Comparison of ENCODE assay signal across 8 cellular contexts in genomic region chr7:20786779-20787651, GRCh38. TPM values are rescaled to one million over a fixed set of nuclear protein-coding genes. Genes with fewer than 3 reads are reported as not detected.
DNase-seq lines count a peak whose midpoint lies in the region; ATAC-seq and TF ChIP-seq lines count a peak whose summit lies in the region.

Gene SP8, minus strand, starts transcription at chr7:20786886. Its CDS starts 88 bp downstream, at chr7:20786798.

- peaks cover 67% of the 10 kb centered on the region for H3K27me3 Mint-ChIP-seq in activated naive CD4-positive, alpha-beta T cell treated with anti-CD3 and anti-CD28 coated beads, Interleukin-2, amount 50 U/mL, for 24 hours
- H3K27me3 Mint-ChIP-seq in activated naive CD8-positive, alpha-beta T cell treated with anti-CD3 and anti-CD28 coated beads, Interleukin-2, amount 50 U/mL, for 24 hours = peaks cover 80% of the 10 kb centered on the region
- peaks cover 91% of the 10 kb centered on the region for H3K27me3 Mint-ChIP-seq in type B pancreatic cell

- peak within 1 kb of the TSS; percentile 76 for H3K4me3 Mint-ChIP-seq in activated naive CD4-positive, alpha-beta T cell treated with anti-CD3 and anti-CD28 coated beads, Interleukin-2, amount 50 U/mL, for 24 hours
- H3K4me3 Mint-ChIP-seq in activated naive CD8-positive, alpha-beta T cell treated with anti-CD3 and anti-CD28 coated beads, Interleukin-2, amount 50 U/mL, for 24 hours = peak within 1 kb of the TSS; percentile 69
- H3K4me3 Mint-ChIP-seq in type B pancreatic cell = peak within 1 kb of the TSS; percentile 90

- no peak for DNase-seq in activated naive CD4-positive, alpha-beta T cell treated with Interleukin-2 at 50 U/mL for 16 hours
- DNase-seq in NCI-H2171 treated with DMSO at 0.1 percent for 48 hours (lab: John Stamatoyannopoulos, UW) (peak; percentile 21), iPS-NIHi11 (ENCODE audit: low spot score) (peak; percentile 74), type B pancreatic cell (ENCODE audit: extremely low spot score, unreplicated experiment) (peak; percentile 76), occipital lobe (lab: John Stamatoyannopoulos, UW) (no peak)
- peak; percentile 17 for DNase-seq in activated naive CD8-positive, alpha-beta T cell treated with anti-CD3 and anti-CD28 coated beads, Interleukin-2, amount 50 U/mL, for 24 hours

- H3K4me1 Mint-ChIP-seq in activated naive CD4-positive, alpha-beta T cell treated with anti-CD3 and anti-CD28 coated beads, Interleukin-2, amount 50 U/mL, for 24 hours = peaks cover 25% of the 10 kb centered on the region
- peaks cover 20% of the 10 kb centered on the region for H3K4me1 Mint-ChIP-seq in activated naive CD8-positive, alpha-beta T cell treated with anti-CD3 and anti-CD28 coated beads, Interleukin-2, amount 50 U/mL, for 24 hours
- peaks cover 11% of the 10 kb centered on the region for H3K4me1 Mint-ChIP-seq in type B pancreatic cell (ENCODE audit: unreplicated experiment)

- H3K27ac Mint-ChIP-seq in activated naive CD4-positive, alpha-beta T cell treated with anti-CD3 and anti-CD28 coated beads, Interleukin-2, amount 50 U/mL, for 24 hours = peak within 1 kb of the TSS; percentile 38
- peak within 1 kb of the TSS; percentile 56 for H3K27ac Mint-ChIP-seq in activated naive CD8-positive, alpha-beta T cell treated with anti-CD3 and anti-CD28 coated beads, Interleukin-2, amount 50 U/mL, for 24 hours
- H3K27ac Mint-ChIP-seq in type B pancreatic cell = peak within 1 kb of the TSS; percentile 85

- no peak for TF ChIP-seq CTCF in type B pancreatic cell (conservative IDR thresholded peaks at IDR 0.05)

- peaks cover 17% of the 10 kb centered on the region for H3K36me3 Mint-ChIP-seq in activated naive CD4-positive, alpha-beta T cell treated with anti-CD3 and anti-CD28 coated beads, Interleukin-2, amount 50 U/mL, for 24 hours
- H3K36me3 Mint-ChIP-seq in activated naive CD8-positive, alpha-beta T cell treated with anti-CD3 and anti-CD28 coated beads, Interleukin-2, amount 50 U/mL, for 24 hours (ENCODE audit: low read depth) = peaks cover 11% of the 10 kb centered on the region
- H3K36me3 Mint-ChIP-seq in type B pancreatic cell = peaks cover 5% of the 10 kb centered on the region

- ATAC-seq in activated naive CD8-positive, alpha-beta T cell treated with anti-CD3 and anti-CD28 coated beads, Interleukin-2, amount 50 U/mL, for 24 hours = peak; percentile 31
- ATAC-seq in GM21576 (IDR thresholded peaks at IDR 0.05; ENCODE audit: unreplicated experiment) = no peak

- H3K9me3 Mint-ChIP-seq in activated naive CD4-positive, alpha-beta T cell treated with anti-CD3 and anti-CD28 coated beads, Interleukin-2, amount 50 U/mL, for 24 hours = peaks cover 16% of the 10 kb centered on the region
- peaks cover 13% of the 10 kb centered on the region for H3K9me3 Mint-ChIP-seq in activated naive CD8-positive, alpha-beta T cell treated with anti-CD3 and anti-CD28 coated beads, Interleukin-2, amount 50 U/mL, for 24 hours
- no peaks in the 10 kb centered on the region for H3K9me3 Mint-ChIP-seq in type B pancreatic cell

RNA-seq across cellular contexts. Expression of gene SP8, which starts in this region (rescaled TPM):
- 2.0 and 4.3 TPM in 2 replicates for total RNA-seq in type B pancreatic cell (ENCODE audit: low replicate concordance)
- 3.3 TPM for total RNA-seq in occipital lobe

Comparison
In these comparisons a context has a peak if more than half of its experiments do, and no peak if none do; other contexts are left out.
1. DNase-seq: peak in NCI-H2171 treated with DMSO at 0.1 percent for 48 hours (single experiment), activated naive CD8-positive, alpha-beta T cell treated with anti-CD3 and anti-CD28 coated beads, Interleukin-2, amount 50 U/mL, for 24 hours (single experiment), iPS-NIHi11 (single experiment) and type B pancreatic cell (single experiment); none in activated naive CD4-positive, alpha-beta T cell treated with Interleukin-2 at 50 U/mL for 16 hours (single experiment) and occipital lobe (single experiment).
2. Peak in every context shown above with its lines, with median percentiles within 50 percentile points of each other: H3K27ac Mint-ChIP-seq and H3K4me3 Mint-ChIP-seq.